Comparison of ENCODE assay signal across 26 cellular contexts in genomic region chr16:4133897-4134372, GRCh38.
"Had no signal": no experiment of that assay in that cellular context is flagged by ENCODE, and none has a peak within 500 bp of the region (broad histone marks: within the 10 kb centered on the region; RNA-seq: fewer than 3 reads in every experiment).

No MANE protein-coding gene starts in this region.

- H3K36me3 ChIP-seq: brain microvascular endothelial cell, MG63, Peyer's patch had no signal

- H3K4me2 ChIP-seq: KMS-11 had no signal

- H3K36me3 Mint-ChIP-seq: activated naive CD4-positive, alpha-beta T cell treated with anti-CD3 and anti-CD28 coated beads, Interleukin-2, amount 10 ng/mL, durations not matched to agents 7 days and 5 days; activated naive CD8-positive, alpha-beta T cell treated with anti-CD3 and anti-CD28 coated beads for 36 hours had no signal

- ATAC-seq: activated CD4-positive, alpha-beta T cell treated with anti-CD3 and anti-CD28 coated beads for 36 hours; activated T-cell treated with anti-CD3 and anti-CD28 coated beads, Interleukin-2, amount 50 U/mL, for 72 hours had no signal

- H3K9me3 Mint-ChIP-seq: activated naive CD4-positive, alpha-beta T cell treated with anti-CD3 and anti-CD28 coated beads, Interleukin-2, amount 10 ng/mL, durations not matched to agents 7 days and 5 days; activated naive CD8-positive, alpha-beta T cell treated with anti-CD3 and anti-CD28 coated beads for 36 hours; activated T-cell treated with anti-CD3 and anti-CD28 coated beads, Interleukin-2, amount 50 U/mL, for 72 hours; activated T-helper 2 cell treated with anti-CD3 and anti-CD28 coated beads, Interferon-gamma antibody, Interleukin-2, Interleukin-4, amounts not matched to agents 10 μg/mL and 5 μg/mL and 100 μg/mL, durations not matched to agents 14 hours and 24 hours and 36 hours had no signal

- H3K4me3 ChIP-seq: MG63, Peyer's patch had no signal

- H3K4me3 Mint-ChIP-seq: activated CD4-positive, alpha-beta memory T cell treated with anti-CD3 and anti-CD28 coated beads, Interleukin-2, amount 10 ng/mL, durations not matched to agents 7 days and 5 days; activated CD4-positive, alpha-beta T cell treated with anti-CD3 and anti-CD28 coated beads for 36 hours; activated naive CD4-positive, alpha-beta T cell treated with anti-CD3 and anti-CD28 coated beads, Interleukin-2, amount 10 ng/mL, durations not matched to agents 7 days and 5 days; activated naive CD8-positive, alpha-beta T cell treated with anti-CD3 and anti-CD28 coated beads for 36 hours; activated T-cell treated with anti-CD3 and anti-CD28 coated beads, Interleukin-2, amount 50 U/mL, for 72 hours had no signal

- H3K27ac Mint-ChIP-seq: activated CD4-positive, alpha-beta memory T cell treated with anti-CD3 and anti-CD28 coated beads, Interleukin-2, amount 10 ng/mL, durations not matched to agents 7 days and 5 days; activated CD4-positive, alpha-beta T cell treated with anti-CD3 and anti-CD28 coated beads for 36 hours; activated naive CD8-positive, alpha-beta T cell treated with anti-CD3 and anti-CD28 coated beads for 36 hours; activated T-cell treated with anti-CD3 and anti-CD28 coated beads, Interleukin-2, amount 50 U/mL, for 72 hours; activated T-helper 2 cell treated with anti-CD3 and anti-CD28 coated beads, Interferon-gamma antibody, Interleukin-2, Interleukin-4, amounts not matched to agents 10 μg/mL and 5 μg/mL and 100 μg/mL, durations not matched to agents 14 hours and 24 hours and 36 hours had no signal

- H3K27ac ChIP-seq: brain microvascular endothelial cell, KMS-11, Peyer's patch had no signal

- DNase-seq: activated CD4-positive, alpha-beta memory T cell treated with anti-CD3 and anti-CD28 coated beads, Interleukin-2, amount 10 ng/mL, durations not matched to agents 7 days and 5 days; activated CD4-positive, alpha-beta T cell treated with anti-CD3 and anti-CD28 coated beads for 36 hours; activated CD4-positive, alpha-beta T cell treated with anti-CD3 and anti-CD28 coated beads, Interleukin-2, amount 50 U/mL, for 1 hour; activated gamma-delta T cell treated with Interleukin-2 at 50 U/mL for 16 hours; activated naive CD4-positive, alpha-beta T cell treated with anti-CD3 and anti-CD28 coated beads, Interleukin-2, amount 10 ng/mL, durations not matched to agents 7 days and 5 days; activated naive CD8-positive, alpha-beta T cell treated with anti-CD3 and anti-CD28 coated beads for 36 hours; activated T-cell treated with anti-CD3 and anti-CD28 coated beads for 4 hours; activated T-cell treated with anti-CD3 and anti-CD28 coated beads, Interleukin-2, amount 50 U/mL, for 72 hours; brain microvascular endothelial cell; cerebellar nuclear complex; MG63; MV-4-11; NCI-H1092 treated with DMSO at 0.1 percent for 48 hours; NCI-H1417 treated with DMSO at 0.1 percent for 48 hours; NCI-H1694; NCI-H2029; NCI-H2107; NCI-H345; NCI-H510A treated with DMSO at 0.1 percent for 48 hours; Peyer's patch; SHP77 treated with DMSO at 0.1 percent for 48 hours; T-helper 2 cell; T1000 had no signal

- H3K27me3 ChIP-seq: MG63, Peyer's patch had no signal

- H3K9me3 ChIP-seq: MG63, Peyer's patch had no signal

- H3K9ac ChIP-seq: KMS-11 had no signal

- H3K4me1 ChIP-seq: Peyer's patch had no signal

- FAIRE-seq: TTC549 had no signal

- H3K4me1 Mint-ChIP-seq: activated CD4-positive, alpha-beta T cell treated with anti-CD3 and anti-CD28 coated beads for 36 hours; activated naive CD8-positive, alpha-beta T cell treated with anti-CD3 and anti-CD28 coated beads for 36 hours had no signal
